Comparison of ENCODE assay signal across 1 cellular context in the genomic region with DNA sequence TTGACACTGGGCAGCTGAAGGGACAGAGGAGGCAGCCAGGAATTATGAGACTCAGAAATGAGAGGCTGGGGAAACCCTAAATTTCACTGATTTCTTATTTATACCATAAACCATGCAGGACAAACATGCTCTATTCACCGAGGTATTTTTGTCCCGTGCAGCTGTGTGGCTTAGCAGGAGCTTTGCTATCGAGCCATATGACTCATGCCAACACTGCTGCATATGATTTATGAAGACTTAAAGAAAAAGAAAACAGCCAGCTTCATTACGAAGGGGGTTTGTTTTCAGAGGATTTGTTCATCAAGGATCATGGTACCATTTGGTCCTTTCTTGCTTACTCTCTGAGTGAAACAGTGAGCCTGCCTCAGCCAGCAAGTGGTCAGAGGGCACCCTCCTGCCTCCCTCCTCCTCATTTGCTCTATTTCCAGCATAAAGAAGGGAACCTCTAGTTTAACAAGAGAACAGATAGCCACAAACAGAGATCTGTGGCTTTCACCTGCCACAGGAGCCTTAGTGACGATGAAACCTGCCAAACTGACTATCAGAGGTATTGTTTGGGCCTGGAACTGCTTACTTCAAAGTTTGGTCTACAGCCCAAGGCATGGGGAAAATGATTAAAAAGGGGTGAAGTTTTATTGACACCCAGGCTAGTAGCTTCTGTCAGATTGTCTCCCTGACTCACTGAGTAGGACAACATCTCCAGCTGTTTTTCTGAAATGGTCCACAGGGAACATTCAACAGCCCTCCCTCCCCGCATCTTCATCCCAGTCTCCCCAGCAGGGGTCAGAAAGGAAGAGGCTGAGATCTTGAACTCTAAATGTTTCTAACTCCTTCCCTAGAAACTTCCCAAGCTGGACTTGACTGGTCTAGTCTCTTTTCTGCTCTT.
TF ChIP-seq lines count a peak whose summit lies in the region.

No MANE protein-coding gene starts in this region.

TF ChIP-seq in SK-N-SH treated with all-trans-retinoic acid at 6 μM for 48 hours, 23 proteins besides CTCF, POLR2A, EP300 and RAD21 (continued from another document):
- TF ChIP-seq ARNTL (CRISPR knock-in tag; IDR thresholded peaks at IDR 0.05; ENCODE audit: borderline replicate concordance, low read depth) (no peak), ISL1 (CRISPR knock-in tag; IDR thresholded peaks at IDR 0.05) (no peak), ZFP30 (CRISPR knock-in tag; IDR thresholded peaks at IDR 0.05) (no peak), BACH2 (CRISPR knock-in tag; IDR thresholded peaks at IDR 0.05; ENCODE audit: borderline replicate concordance) (no peak)
